8 cellular contexts compared by ENCODE assay signal in the genomic region with DNA sequence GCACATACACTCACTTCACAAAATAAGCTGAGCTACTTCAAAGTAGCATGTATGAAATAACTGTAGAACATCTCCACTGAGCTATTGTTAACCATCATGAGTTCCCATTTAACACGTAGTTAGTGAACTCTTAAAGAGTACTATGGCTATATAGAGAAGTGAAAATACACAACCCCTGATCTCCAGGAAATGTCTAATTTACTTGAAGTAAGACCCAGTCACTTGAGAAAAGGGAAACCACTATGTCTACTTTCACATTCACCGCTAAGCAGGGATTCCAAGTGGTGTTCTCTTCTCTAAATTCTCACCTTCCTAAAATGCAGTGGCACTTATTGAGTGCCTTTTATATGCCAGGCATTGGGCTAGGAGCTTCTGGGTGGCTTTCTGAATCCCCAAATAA. TPM values are rescaled to one million over a fixed set of nuclear protein-coding genes. Genes with fewer than 3 reads are reported as not detected.
DNase-seq lines count a peak whose midpoint lies in the region; ATAC-seq and TF ChIP-seq lines count a peak whose summit lies in the region.

No MANE protein-coding gene starts in this region.

- H3K4me3 Mint-ChIP-seq in activated T-cell treated with anti-CD3 and anti-CD28 coated beads, Interleukin-2, amount 50 U/mL, for 24 hours: no peak overlapping the region
- H3K4me3 Mint-ChIP-seq in stimulated activated memory B cell treated with anti-CD40 and anti-IgM and Interleukin-4, amounts not matched to agents 10 μg/mL and 1 μg/mL and 100 μg/mL, for 72 hours: peak overlapping the region; percentile 58

- H3K4me2 ChIP-seq in OCI-LY7 (ENCODE audit: low read length): peak overlapping the region; percentile 50

- CTCF ChIA-PET in OCI-LY7 (lab: Charles Lee; ENCODE audit: unreplicated experiment) (interaction anchor here (0.6 to 1.0 kb wide), 2 partner anchors 10 to 172 kb away, joined by 3 read pairs; no protein-coding TSS in a partner anchor), HEK293T (lab: Yijun Ruan, JAX) (interaction anchor here (0.6 to 1.7 kb wide), 5 partner anchors 12 to 354 kb away, joined by 3 to 4 read pairs (median 3); no protein-coding TSS in a partner anchor)

- peaks cover 16% of the 10 kb centered on the region for H3K36me3 ChIP-seq in OCI-LY7 (ENCODE audit: insufficient read depth, low read length)

- no peaks in the 10 kb centered on the region for H3K9me2 ChIP-seq in OCI-LY7 (ENCODE audit: insufficient read depth, low read length)

- peak overlapping the region; percentile 28 for H3K27ac Mint-ChIP-seq in activated T-cell treated with anti-CD3 and anti-CD28 coated beads, Interleukin-2, amount 50 U/mL, for 24 hours
- H3K27ac Mint-ChIP-seq in stimulated activated memory B cell treated with anti-CD40 and anti-IgM and Interleukin-4, amounts not matched to agents 10 μg/mL and 1 μg/mL and 100 μg/mL, for 72 hours: peak overlapping the region; percentile 82

- TF ChIP-seq CTCF in OCI-LY7 (conservative IDR thresholded peaks at IDR 0.05; ENCODE audit: low read length): no peak

- no peak overlapping the region for H2AFZ ChIP-seq in OCI-LY7 (ENCODE audit: low read length)

- BruUV-seq in OCI-LY7 (replicated peaks; lab: Mats Ljungman, UMichigan): no TSS peak

- no peaks in the 10 kb centered on the region for H3K9me3 Mint-ChIP-seq in activated T-cell treated with anti-CD3 and anti-CD28 coated beads, Interleukin-2, amount 50 U/mL, for 24 hours
- no peaks in the 10 kb centered on the region for H3K9me3 Mint-ChIP-seq in stimulated activated memory B cell treated with anti-CD40 and anti-IgM and Interleukin-4, amounts not matched to agents 10 μg/mL and 1 μg/mL and 100 μg/mL, for 72 hours

- POLR2A ChIA-PET in OCI-LY7 (lab: Charles Lee) (interaction anchor here (0.6 to 1.7 kb wide), 5 partner anchors 17 to 352 kb away, joined by 3 to 9 read pairs (median 4); a partner anchor contains a TSS), HEK293T (lab: Yijun Ruan, JAX) (no interaction called here)

- H3K9me3 ChIP-seq in OCI-LY7 (ENCODE audit: low read length): no peaks in the 10 kb centered on the region

- H3K4me3 ChIP-seq in OCI-LY7 (ENCODE audit: low read depth, low read length, poor library complexity, severe bottlenecking): no peak overlapping the region

- H3K27ac ChIP-seq in OCI-LY7 (ENCODE audit: low read depth, low read length, poor library complexity, severe bottlenecking): no peak overlapping the region

- DNase-seq in activated T-cell treated with anti-CD3 and anti-CD28 coated beads, Interleukin-2, amount 50 U/mL, for 24 hours: no peak
- no peak for DNase-seq in activated T-cell treated with anti-CD3 and anti-CD28 coated beads, Interleukin-2, amount 50 U/mL, for 1 hour
- peak; percentile 75 for DNase-seq in OCI-LY7 (ENCODE audit: low spot score)
- DNase-seq in NCI-H524 treated with DMSO at 0.1 percent for 48 hours (lab: John Stamatoyannopoulos, UW): no peak
- no peak for DNase-seq in HEK293T (ENCODE audit: extremely low spot score)
- no peak for DNase-seq in activated CD8-positive, alpha-beta memory T cell treated with anti-CD3 and anti-CD28 coated beads, Interleukin-2, amount 50 U/mL, for 4 hours

- ATAC-seq in HG02870 (IDR thresholded peaks at IDR 0.05; ENCODE audit: unreplicated experiment): peak; percentile 88
- ATAC-seq in stimulated activated memory B cell treated with anti-CD40 and anti-IgM and Interleukin-4, amounts not matched to agents 10 μg/mL and 1 μg/mL and 100 μg/mL, for 72 hours: peak; percentile 96

- no peaks in the 10 kb centered on the region for H3K27me3 Mint-ChIP-seq in activated T-cell treated with anti-CD3 and anti-CD28 coated beads, Interleukin-2, amount 50 U/mL, for 24 hours
- H3K27me3 Mint-ChIP-seq in stimulated activated memory B cell treated with anti-CD40 and anti-IgM and Interleukin-4, amounts not matched to agents 10 μg/mL and 1 μg/mL and 100 μg/mL, for 72 hours: no peaks in the 10 kb centered on the region

- peaks cover 17% of the 10 kb centered on the region for H3K4me1 ChIP-seq in OCI-LY7 (ENCODE audit: insufficient read depth, low read length, poor library complexity, severe bottlenecking)

- peaks cover 45% of the 10 kb centered on the region for H3K36me3 Mint-ChIP-seq in activated T-cell treated with anti-CD3 and anti-CD28 coated beads, Interleukin-2, amount 50 U/mL, for 24 hours (ENCODE audit: low read depth)
- peaks cover 21% of the 10 kb centered on the region for H3K36me3 Mint-ChIP-seq in stimulated activated memory B cell treated with anti-CD40 and anti-IgM and Interleukin-4, amounts not matched to agents 10 μg/mL and 1 μg/mL and 100 μg/mL, for 72 hours

- no peaks in the 10 kb centered on the region for H3K79me2 ChIP-seq in OCI-LY7 (ENCODE audit: insufficient read depth, low read depth, low read length)

- intact Hi-C loops in OCI-LY7 (cut with micrococcal nuclease; ENCODE audit: unreplicated experiment): loop anchor here (2.0 to 5.0 kb wide), 3 partner anchors 149 to 354 kb away; no protein-coding TSS in a partner anchor

- H4K20me1 ChIP-seq in OCI-LY7 (ENCODE audit: insufficient read depth, low read length): no peaks in the 10 kb centered on the region

- peaks cover 16% of the 10 kb centered on the region for H3K4me1 Mint-ChIP-seq in activated T-cell treated with anti-CD3 and anti-CD28 coated beads, Interleukin-2, amount 50 U/mL, for 24 hours (ENCODE audit: low read depth)
- H3K4me1 Mint-ChIP-seq in stimulated activated memory B cell treated with anti-CD40 and anti-IgM and Interleukin-4, amounts not matched to agents 10 μg/mL and 1 μg/mL and 100 μg/mL, for 72 hours: peaks cover 18% of the 10 kb centered on the region

TF ChIP-seq in HEK293T, 16 proteins besides CTCF, POLR2A, EP300 and RAD21:
- TF ChIP-seq CTBP1 (IDR thresholded peaks at IDR 0.05; ENCODE audit: borderline replicate concordance) (no peak), NFRKB (IDR thresholded peaks at IDR 0.05) (no peak), ZNF384 (IDR thresholded peaks at IDR 0.05) (no peak), HDGF (IDR thresholded peaks at IDR 0.05; ENCODE audit: borderline replicate concordance) (no peak), LEF1 (IDR thresholded peaks at IDR 0.05; ENCODE audit: borderline replicate concordance) (no peak), L3MBTL2 (conservative IDR thresholded peaks at IDR 0.05) (no peak)
TF ChIP-seq in HEK293T: peak in this region for 0.

RNA-seq across cellular contexts. Expression of a gene that starts 35.0 kb away (rescaled TPM):
- total RNA-seq in OCI-LY7 (2014; rRNA removed; shearing (Covaris generic)): 1.4 and 1.5 TPM in 2 replicates
- total RNA-seq in OCI-LY7 (2022): 0.28 and 0.42 TPM in 2 replicates

RNA-seq across cellular contexts. Expression of a gene that starts 44.9 kb away (rescaled TPM):
- total RNA-seq in OCI-LY7 (2014; rRNA removed; shearing (Covaris generic)): 13.9 and 25.5 TPM in 2 replicates
- 22.0 and 29.1 TPM in 2 replicates for total RNA-seq in OCI-LY7 (2022)

RNA-seq across cellular contexts. Expression of a gene that starts 45.0 kb away (rescaled TPM):
- total RNA-seq in OCI-LY7 (2014; rRNA removed; shearing (Covaris generic)): 4.7 and 6.0 TPM in 2 replicates
- total RNA-seq in OCI-LY7 (2022): 4.2 and 4.8 TPM in 2 replicates
